Comparison of ENCODE assay signal across 30 cellular contexts in genomic region chr5:120545951-120546350, GRCh38.
"Had no signal": no experiment of that assay in that cellular context is flagged by ENCODE, and none has a peak within 500 bp of the region (broad histone marks: within the 10 kb centered on the region; RNA-seq: fewer than 3 reads in every experiment).

No MANE protein-coding gene starts in this region.

- H3K9me3 ChIP-seq: breast epithelium, esophagus squamous epithelium, sigmoid colon, thyroid gland, upper lobe of left lung, vagina had no signal

- H3K36me3 Mint-ChIP-seq: natural killer cell treated with Interleukin-12 subunit alpha and Interleukin-12 subunit beta and Interleukin-15 and Interleukin-18, amount 100 ng/mL, for 72 hours; stimulated activated memory B cell treated with anti-CD40 and anti-IgM and Interleukin-4, amounts not matched to agents 10 μg/mL and 1 μg/mL and 100 μg/mL, for 72 hours had no signal

- H3K4me3 ChIP-seq: breast epithelium, esophagus squamous epithelium, left ventricle myocardium inferior, lung, sigmoid colon, smooth muscle cell, thyroid gland, upper lobe of left lung, vagina had no signal

- H3K4me1 ChIP-seq: breast epithelium, esophagus squamous epithelium, sigmoid colon, thyroid gland, upper lobe of left lung, vagina had no signal

- H3K4me1 Mint-ChIP-seq: activated CD4-positive, alpha-beta memory T cell treated with anti-CD3 and anti-CD28 coated beads, Interleukin-2, amount 10 ng/mL, durations not matched to agents 7 days and 5 days; activated CD4-positive, alpha-beta T cell treated with anti-CD3 and anti-CD28 coated beads, Interleukin-2, amount 10 ng/mL, durations not matched to agents 7 days and 5 days; activated naive CD8-positive, alpha-beta T cell treated with anti-CD3 and anti-CD28 coated beads, Interleukin-2, amount 50 U/mL, for 24 hours; stimulated activated memory B cell treated with anti-CD40 and anti-IgM and Interleukin-4, amounts not matched to agents 10 μg/mL and 1 μg/mL and 100 μg/mL, for 72 hours; stimulated activated naive CD8-positive, alpha-beta T cell treated with anti-CD3 and anti-CD28 coated beads, Interleukin-15, amount 100 ng/mL, for 72 hours had no signal

- H3K4me2 ChIP-seq: smooth muscle cell had no signal

- H3K27ac Mint-ChIP-seq: activated CD4-positive, alpha-beta memory T cell treated with anti-CD3 and anti-CD28 coated beads, Interleukin-2, amount 10 ng/mL, durations not matched to agents 7 days and 5 days; activated CD4-positive, alpha-beta T cell treated with anti-CD3 and anti-CD28 coated beads, Interleukin-2, amount 10 ng/mL, durations not matched to agents 7 days and 5 days; activated naive CD8-positive, alpha-beta T cell treated with anti-CD3 and anti-CD28 coated beads, Interleukin-2, amount 50 U/mL, for 24 hours; activated T-cell treated with anti-CD3 and anti-CD28 coated beads, Interleukin-2, amount 50 U/mL, for 24 hours; natural killer cell treated with Interleukin-12 subunit alpha and Interleukin-12 subunit beta and Interleukin-15 and Interleukin-18, amount 100 ng/mL, for 72 hours; stimulated activated memory B cell treated with anti-CD40 and anti-IgM and Interleukin-4, amounts not matched to agents 10 μg/mL and 1 μg/mL and 100 μg/mL, for 72 hours; stimulated activated naive CD8-positive, alpha-beta T cell treated with anti-CD3 and anti-CD28 coated beads, Interleukin-15, amount 100 ng/mL, for 72 hours had no signal

- H3K4me3 Mint-ChIP-seq: activated CD4-positive, alpha-beta memory T cell treated with anti-CD3 and anti-CD28 coated beads, Interleukin-2, amount 10 ng/mL, durations not matched to agents 7 days and 5 days; activated CD4-positive, alpha-beta T cell treated with anti-CD3 and anti-CD28 coated beads, Interleukin-2, amount 10 ng/mL, durations not matched to agents 7 days and 5 days; activated naive CD8-positive, alpha-beta T cell treated with anti-CD3 and anti-CD28 coated beads, Interleukin-2, amount 50 U/mL, for 24 hours; activated T-cell treated with anti-CD3 and anti-CD28 coated beads, Interleukin-2, amount 50 U/mL, for 24 hours; natural killer cell treated with Interleukin-12 subunit alpha and Interleukin-12 subunit beta and Interleukin-15 and Interleukin-18, amount 100 ng/mL, for 72 hours; stimulated activated memory B cell treated with anti-CD40 and anti-IgM and Interleukin-4, amounts not matched to agents 10 μg/mL and 1 μg/mL and 100 μg/mL, for 72 hours; stimulated activated naive CD8-positive, alpha-beta T cell treated with anti-CD3 and anti-CD28 coated beads, Interleukin-15, amount 100 ng/mL, for 72 hours had no signal

- H3K9me3 Mint-ChIP-seq: activated CD4-positive, alpha-beta memory T cell treated with anti-CD3 and anti-CD28 coated beads, Interleukin-2, amount 10 ng/mL, durations not matched to agents 7 days and 5 days; activated CD4-positive, alpha-beta T cell treated with anti-CD3 and anti-CD28 coated beads, Interleukin-2, amount 10 ng/mL, durations not matched to agents 7 days and 5 days; activated naive CD8-positive, alpha-beta T cell treated with anti-CD3 and anti-CD28 coated beads, Interleukin-2, amount 50 U/mL, for 24 hours; activated T-cell treated with anti-CD3 and anti-CD28 coated beads, Interleukin-2, amount 50 U/mL, for 24 hours; stimulated activated memory B cell treated with anti-CD40 and anti-IgM and Interleukin-4, amounts not matched to agents 10 μg/mL and 1 μg/mL and 100 μg/mL, for 72 hours had no signal

- ATAC-seq: activated naive CD8-positive, alpha-beta T cell treated with anti-CD3 and anti-CD28 coated beads, Interleukin-2, amount 50 U/mL, for 24 hours; natural killer cell treated with Interleukin-12 subunit alpha and Interleukin-12 subunit beta and Interleukin-15 and Interleukin-18, amount 100 ng/mL, for 72 hours; stimulated activated memory B cell treated with anti-CD40 and anti-IgM and Interleukin-4, amounts not matched to agents 10 μg/mL and 1 μg/mL and 100 μg/mL, for 72 hours; stimulated activated naive CD8-positive, alpha-beta T cell treated with anti-CD3 and anti-CD28 coated beads, Interleukin-15, amount 100 ng/mL, for 72 hours had no signal

- H3K36me3 ChIP-seq: breast epithelium, esophagus squamous epithelium, left ventricle myocardium inferior, sigmoid colon, thyroid gland, upper lobe of left lung, vagina had no signal

- H3K27ac ChIP-seq: breast epithelium, epithelial cell of prostate, esophagus squamous epithelium, left ventricle myocardium inferior, sigmoid colon, thyroid gland, upper lobe of left lung, vagina had no signal

- DNase-seq: activated CD4-positive, alpha-beta memory T cell treated with anti-CD3 and anti-CD28 coated beads, Interleukin-2, amount 10 ng/mL, durations not matched to agents 7 days and 5 days; activated CD4-positive, alpha-beta T cell treated with anti-CD3 and anti-CD28 coated beads, Interleukin-2, amount 10 ng/mL, durations not matched to agents 7 days and 5 days; activated CD4-positive, CD25-positive, alpha-beta regulatory T cell treated with anti-CD3 and anti-CD28 coated beads, Interleukin-2, amount 50 U/mL, for 72 hours; activated CD8-positive, alpha-beta memory T cell treated with anti-CD3 and anti-CD28 coated beads, Interleukin-2, amount 50 U/mL, for 48 hours; activated gamma-delta T cell; activated naive CD4-positive, alpha-beta T cell treated with anti-CD3 and anti-CD28 coated beads, Interleukin-2, amount 50 U/mL, for 16 hours; activated naive CD8-positive, alpha-beta T cell treated with anti-CD3 and anti-CD28 coated beads, Interleukin-2, amount 50 U/mL, for 24 hours; activated T-cell treated with anti-CD3 and anti-CD28 coated beads, Interleukin-2, amount 50 U/mL, for 24 hours; central memory CD4-positive, alpha-beta T cell; dermis blood vessel endothelial cell; effector CD8-positive, alpha-beta T cell; esophagus squamous epithelium; left ventricle myocardium inferior; mesendoderm; retina; sigmoid colon; stimulated activated CD4-positive, alpha-beta T cell treated with anti-CD3 and anti-CD28 coated beads, Interleukin-1b, Interleukin-23, amount 100 ng/mL, for 48 hours; stimulated activated CD4-positive, alpha-beta T cell treated with anti-CD3 and anti-CD28 coated beads, Interleukin-4, amount 100 ng/mL, for 4 hours; stimulated activated CD8-positive, alpha-beta memory T cell treated with anti-CD3 and anti-CD28 coated beads, Interleukin-4, amount 100 ng/mL, for 48 hours; stimulated activated naive CD8-positive, alpha-beta T cell treated with anti-CD3 and anti-CD28 coated beads, Interleukin-15, amount 100 ng/mL, for 72 hours; T-helper 2 cell; thyroid gland; upper lobe of left lung had no signal

- H3K27me3 ChIP-seq: breast epithelium, esophagus squamous epithelium, sigmoid colon, thyroid gland, upper lobe of left lung, vagina had no signal

- H3K27me3 Mint-ChIP-seq: activated CD4-positive, alpha-beta memory T cell treated with anti-CD3 and anti-CD28 coated beads, Interleukin-2, amount 10 ng/mL, durations not matched to agents 7 days and 5 days; activated CD4-positive, alpha-beta T cell treated with anti-CD3 and anti-CD28 coated beads, Interleukin-2, amount 10 ng/mL, durations not matched to agents 7 days and 5 days; activated naive CD8-positive, alpha-beta T cell treated with anti-CD3 and anti-CD28 coated beads, Interleukin-2, amount 50 U/mL, for 24 hours; activated T-cell treated with anti-CD3 and anti-CD28 coated beads, Interleukin-2, amount 50 U/mL, for 24 hours; natural killer cell treated with Interleukin-12 subunit alpha and Interleukin-12 subunit beta and Interleukin-15 and Interleukin-18, amount 100 ng/mL, for 72 hours; stimulated activated memory B cell treated with anti-CD40 and anti-IgM and Interleukin-4, amounts not matched to agents 10 μg/mL and 1 μg/mL and 100 μg/mL, for 72 hours; stimulated activated naive CD8-positive, alpha-beta T cell treated with anti-CD3 and anti-CD28 coated beads, Interleukin-15, amount 100 ng/mL, for 72 hours had no signal
